In the genomic region with DNA sequence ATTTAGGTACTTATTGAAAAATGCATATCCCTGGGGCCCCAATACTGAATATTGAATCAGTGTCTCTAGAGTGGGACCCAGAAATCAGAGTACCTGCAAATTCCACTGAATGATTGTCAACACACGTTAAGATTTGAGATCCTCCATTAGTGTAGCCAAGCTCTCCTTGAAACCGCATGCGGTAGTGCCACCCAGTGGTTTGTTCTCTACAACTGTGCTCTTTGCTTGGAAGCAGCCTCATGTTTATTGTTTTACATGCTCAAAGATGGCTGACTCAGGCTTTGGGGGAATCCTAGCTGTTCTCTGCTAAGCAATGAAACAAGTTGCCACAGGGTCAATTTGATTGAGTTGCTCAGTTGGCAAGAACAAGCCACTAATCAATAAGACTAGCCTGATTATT, we compare ENCODE assay signal across 10 cellular contexts.
A peak's percentile ranks its signal among the peaks of the same experiment; 100 is the strongest.
DNase-seq lines count a peak whose midpoint lies in the region; ATAC-seq, FAIRE-seq and TF ChIP-seq lines count a peak whose summit lies in the region.
"Had no signal": no experiment of that assay in that cellular context is flagged by ENCODE, and none has a peak within 500 bp of the region (broad histone marks: within the 10 kb centered on the region; RNA-seq: fewer than 3 reads in every experiment).

No MANE protein-coding gene starts in this region.

- no peaks in the 10 kb centered on the region for H4K20me1 ChIP-seq in H1 (replicated peaks in 1 of 2; ENCODE audit: control insufficient read depth in 1 of 2, insufficient read depth in 2 of 2, low read length in 2 of 2)

- FAIRE-seq in H1 (lab: Jason Lieb, UNC) = peak; percentile 93
- FAIRE-seq: endometrium had no signal

- peak; percentile 94 for TF ChIP-seq RAD21 in H1 (IDR thresholded peaks at IDR 0.05 in 1 of 2, conservative IDR thresholded peaks at IDR 0.05 in 1 of 2; ENCODE audit: low read depth in 2 of 2, low read length in 2 of 2)

- TF ChIP-seq POLR2A in H1 (IDR thresholded peaks at IDR 0.05; ENCODE audit: control extremely low read depth in 1 of 2, low read depth in 2 of 2, low read length in 2 of 2) = no peak
- no peak for TF ChIP-seq POLR2A in sigmoid colon (IDR thresholded peaks at IDR 0.05)

- H2BK120ac ChIP-seq in H1 (replicated peaks; ENCODE audit: low read depth, low read length) = no peak overlapping the region

- no peak overlapping the region for H3K27ac Mint-ChIP-seq in nephron

- H3K4me3 ChIP-seq in H1 (ENCODE audit: extremely low read depth in 1 of 4, insufficient read depth in 2 of 4, low read depth in 3 of 4, low read length in 4 of 4) (no peak overlapping the region), sigmoid colon (no peak overlapping the region)

- H3K9me3 ChIP-seq in H1 (ENCODE audit: insufficient read depth in 2 of 2, low read depth in 1 of 2, low read length in 1 of 2) (peaks cover 0 to 6% of the 10 kb centered on the region in 2 experiments; a peak in 1 of 4 replicates), sigmoid colon (no peaks in the 10 kb centered on the region)

- peak; percentile 80 for ATAC-seq in GM18511 (IDR thresholded peaks at IDR 0.05; ENCODE audit: unreplicated experiment)
- ATAC-seq in HG03432 (IDR thresholded peaks at IDR 0.05; ENCODE audit: unreplicated experiment) = peak; percentile 82
- ATAC-seq: HCT116 had no signal

- H3K23ac ChIP-seq in H1 (ENCODE audit: insufficient read length) = no peak overlapping the region

- no peaks in the 10 kb centered on the region for H3K79me2 ChIP-seq in H1 (ENCODE audit: control insufficient read depth in 1 of 2, insufficient read depth in 2 of 2, low read length in 2 of 2)

- no peaks in the 10 kb centered on the region for H3K23me2 ChIP-seq in H1 (ENCODE audit: low read depth, low read length)

- peak overlapping the region; percentile 99 for H2AFZ ChIP-seq in H1 (ENCODE audit: low read length)

- CTCF ChIA-PET in H1 (lab: Charles Lee; ENCODE audit: partially characterized antibody) = interaction anchor here (0.6 to 2.4 kb wide), 12 partner anchors 8 to 1069 kb away, joined by 3 to 9 read pairs (median 3); no protein-coding TSS in a partner anchor

- H3K4ac ChIP-seq in H1 (replicated peaks; ENCODE audit: insufficient read length, low read depth, low read length) = no peak overlapping the region

- no peaks in the 10 kb centered on the region for H3K4me1 ChIP-seq in H1 (replicated peaks in 1 of 4; ENCODE audit: control insufficient read depth in 3 of 4, insufficient read depth in 4 of 4, low read length in 3 of 4)
- H3K4me1 ChIP-seq in sigmoid colon = peaks cover 0 to 10% (median 4%) of the 10 kb centered on the region in 4 donors

- no peaks in the 10 kb centered on the region for H3K36me3 Mint-ChIP-seq in nephron (ENCODE audit: low read depth)

- TF ChIP-seq EP300 in H1 (IDR thresholded peaks at IDR 0.05; ENCODE audit: borderline replicate concordance in 1 of 2, low read depth in 2 of 2, low read length in 2 of 2) (no peak), sigmoid colon (IDR thresholded peaks at IDR 0.05) (no peak)

- no peak overlapping the region for H2BK15ac ChIP-seq in H1 (ENCODE audit: low read length)

- intact Hi-C loops in sigmoid colon (cut with DNase I) = no loop called here

- no peak overlapping the region for H2AK5ac ChIP-seq in H1 (ENCODE audit: low read depth, low read length)

- H3K4me2 ChIP-seq in H1 (ENCODE audit: insufficient read depth in 1 of 2, low read depth in 2 of 2, low read length in 2 of 2) = no peak overlapping the region

- no peaks in the 10 kb centered on the region for H3K27me3 Mint-ChIP-seq in nephron (ENCODE audit: low read depth)

- DNase-seq in AG08396 (ENCODE audit: low spot score) = peak; percentile 40
- peak; percentile 66 for DNase-seq in OCI-M1 (lab: John Stamatoyannopoulos, UW)
- peak; percentile 33 to 67 for DNase-seq in H1 (ENCODE audit: low read depth in 1 of 2, low spot score in 2 of 2)
- DNase-seq in NCI-H2171 (lab: John Stamatoyannopoulos, UW) = no peak
- no peak for DNase-seq in sigmoid colon

- peaks cover 0 to 1% (median 0%) of the 10 kb centered on the region in 4 experiments; a peak in 1 of 7 replicates for H3K27me3 ChIP-seq in H1 (replicated peaks in 1 of 4; ENCODE audit: control insufficient read depth in 3 of 4, extremely low read depth in 1 of 4, insufficient read depth in 3 of 4, low read length in 3 of 4)
- no peaks in the 10 kb centered on the region for H3K27me3 ChIP-seq in sigmoid colon

- H3K9ac ChIP-seq in H1 (replicated peaks in 1 of 4; ENCODE audit: extremely low read depth in 1 of 4, low read depth in 3 of 4, low read length in 3 of 4) = no peak overlapping the region

- no peak overlapping the region for H4K5ac ChIP-seq in H1 (ENCODE audit: insufficient read length, low read depth, low read length)

- WGBS in H1 (ENCODE audit: extremely low coverage in 1 of 2, insufficient coverage in 1 of 2, insufficient read length in 1 of 2, insufficient replicate concordance in 2 of 2, low coverage in 1 of 2, low lambda C conversion rate in 2 of 2, missing lambda C conversion rate in 1 of 2), 2 experiments = 62% methylated on average over 3 of the region's 3 CpGs; no CpG with 5 or more reads in 1 of the 2 experiments
- WGBS in sigmoid colon, 2 donors = 45 to 60% methylated on average over 3 of the region's 3 CpGs

- peak; percentile 33 to 77 (median 62) for TF ChIP-seq CTCF in H1 (IDR thresholded peaks at IDR 0.05; ENCODE audit: control extremely low read depth in 1 of 3, insufficient read depth in 1 of 3, low read depth in 1 of 3, low read length in 3 of 3)
- peak; percentile 42 to 59 (median 43) for TF ChIP-seq CTCF in nephron (IDR thresholded peaks at IDR 0.05; ENCODE audit: unreplicated experiment in 3 of 3)
- TF ChIP-seq CTCF in sigmoid colon (IDR thresholded peaks at IDR 0.05) = peak in 1 of 4 experiments; percentile 31

- H2BK5ac ChIP-seq in H1 (ENCODE audit: low read depth, low read length) = no peak overlapping the region

- no peaks in the 10 kb centered on the region for H3K79me1 ChIP-seq in H1 (ENCODE audit: low read depth, low read length)

- no peak overlapping the region for H3K14ac ChIP-seq in H1 (ENCODE audit: insufficient read length)

- H2BK12ac ChIP-seq in H1 (ENCODE audit: low read depth, low read length) = no peak overlapping the region

- POLR2A ChIA-PET in H1 (lab: Charles Lee; ENCODE audit: partially characterized antibody) = no interaction called here

- peaks cover 24% of the 10 kb centered on the region for H3K9me3 Mint-ChIP-seq in nephron

- H2BK20ac ChIP-seq in H1 (ENCODE audit: low read length) = no peak overlapping the region

- H4K91ac ChIP-seq in H1 (replicated peaks; ENCODE audit: insufficient read length, low read length) = no peak overlapping the region

- no peak overlapping the region for H3K18ac ChIP-seq in H1 (ENCODE audit: extremely low read depth, low read length)

- H3K56ac ChIP-seq in H1 (replicated peaks; ENCODE audit: insufficient read length, low read depth, low read length) = no peak overlapping the region

- peaks cover 12% of the 10 kb centered on the region for H3K4me1 Mint-ChIP-seq in nephron

- no peak overlapping the region for H3K4me3 Mint-ChIP-seq in nephron

- no peak overlapping the region for H4K8ac ChIP-seq in H1 (ENCODE audit: extremely low read depth, insufficient read depth, low read length)

- H3K36me3 ChIP-seq in H1 (ENCODE audit: control insufficient read depth in 2 of 4, insufficient read depth in 4 of 4, low read length in 3 of 4) (no peaks in the 10 kb centered on the region), sigmoid colon (no peaks in the 10 kb centered on the region)

- H3K27ac ChIP-seq in H1 (ENCODE audit: low read depth, low read length) (no peak overlapping the region), sigmoid colon (no peak overlapping the region)

TF ChIP-seq in H1, 55 proteins besides CTCF, POLR2A, EP300 and RAD21 (continues in another document):
- TF ChIP-seq JUND (IDR thresholded peaks at IDR 0.05; ENCODE audit: low read length) (no peak), BACH1 (IDR thresholded peaks at IDR 0.05; ENCODE audit: low read length) (no peak), JUN (IDR thresholded peaks at IDR 0.05; ENCODE audit: low read depth, low read length) (no peak), TEAD4 (IDR thresholded peaks at IDR 0.05; ENCODE audit: low read depth, low read length) (no peak), CREB1 (IDR thresholded peaks at IDR 0.05) (no peak), RXRA (IDR thresholded peaks at IDR 0.05; ENCODE audit: insufficient read depth, low read depth, low read length) (no peak), KDM4A (IDR thresholded peaks at IDR 0.05; ENCODE audit: low read depth, low read length, severe bottlenecking) (no peak), MAFK (IDR thresholded peaks at IDR 0.05; ENCODE audit: low read depth, low read length) (no peak), NRF1 (IDR thresholded peaks at IDR 0.05; ENCODE audit: low read depth, low read length) (no peak), RNF2 (IDR thresholded peaks at IDR 0.05; ENCODE audit: borderline replicate concordance, low read depth, low read length, missing control alignments, poor library complexity, severe bottlenecking) (no peak), CBX8 (IDR thresholded peaks at IDR 0.05; ENCODE audit: borderline replicate concordance, low read depth, low read length) (no peak), RBBP5 (IDR thresholded peaks at IDR 0.05; ENCODE audit: borderline replicate concordance, low read depth, low read length) (no peak), KDM1A (IDR thresholded peaks at IDR 0.05; ENCODE audit: borderline replicate concordance, low read length) (no peak), SP4 (IDR thresholded peaks at IDR 0.05; ENCODE audit: low read length) (no peak), YY1 (IDR thresholded peaks at IDR 0.05; ENCODE audit: low read depth, low read length) (peak; percentile 94), SIX5 (IDR thresholded peaks at IDR 0.05; ENCODE audit: low read depth, low read length) (no peak), HDAC2 (IDR thresholded peaks at IDR 0.05; ENCODE audit: borderline replicate concordance in 1 of 2, low read depth in 2 of 2, low read length in 2 of 2) (no peak)
- TF ChIP-seq, protein P1, sequence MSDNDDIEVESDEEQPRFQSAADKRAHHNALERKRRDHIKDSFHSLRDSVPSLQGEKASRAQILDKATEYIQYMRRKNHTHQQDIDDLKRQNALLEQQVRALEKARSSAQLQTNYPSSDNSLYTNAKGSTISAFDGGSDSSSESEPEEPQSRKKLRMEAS (IDR thresholded peaks at IDR 0.05) = 0 out of 2 replicates have a peak, but pooled peaks have one; percentile 48
- TF ChIP-seq, protein P2, sequence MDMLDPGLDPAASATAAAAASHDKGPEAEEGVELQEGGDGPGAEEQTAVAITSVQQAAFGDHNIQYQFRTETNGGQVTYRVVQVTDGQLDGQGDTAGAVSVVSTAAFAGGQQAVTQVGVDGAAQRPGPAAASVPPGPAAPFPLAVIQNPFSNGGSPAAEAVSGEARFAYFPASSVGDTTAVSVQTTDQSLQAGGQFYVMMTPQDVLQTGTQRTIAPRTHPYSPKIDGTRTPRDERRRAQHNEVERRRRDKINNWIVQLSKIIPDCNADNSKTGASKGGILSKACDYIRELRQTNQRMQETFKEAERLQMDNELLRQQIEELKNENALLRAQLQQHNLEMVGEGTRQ (IDR thresholded peaks at IDR 0.05; ENCODE audit: low read length) = no peak

Comparison
In these comparisons a context has a peak if more than half of its experiments do, and no peak if none do; other contexts are left out.
1. DNase-seq: peak in AG08396 (single experiment), OCI-M1 (single experiment) and H1 (2 of 2); none in NCI-H2171 (single experiment) and sigmoid colon (single experiment).